1 cellular context compared by ENCODE assay signal in the genomic region with DNA sequence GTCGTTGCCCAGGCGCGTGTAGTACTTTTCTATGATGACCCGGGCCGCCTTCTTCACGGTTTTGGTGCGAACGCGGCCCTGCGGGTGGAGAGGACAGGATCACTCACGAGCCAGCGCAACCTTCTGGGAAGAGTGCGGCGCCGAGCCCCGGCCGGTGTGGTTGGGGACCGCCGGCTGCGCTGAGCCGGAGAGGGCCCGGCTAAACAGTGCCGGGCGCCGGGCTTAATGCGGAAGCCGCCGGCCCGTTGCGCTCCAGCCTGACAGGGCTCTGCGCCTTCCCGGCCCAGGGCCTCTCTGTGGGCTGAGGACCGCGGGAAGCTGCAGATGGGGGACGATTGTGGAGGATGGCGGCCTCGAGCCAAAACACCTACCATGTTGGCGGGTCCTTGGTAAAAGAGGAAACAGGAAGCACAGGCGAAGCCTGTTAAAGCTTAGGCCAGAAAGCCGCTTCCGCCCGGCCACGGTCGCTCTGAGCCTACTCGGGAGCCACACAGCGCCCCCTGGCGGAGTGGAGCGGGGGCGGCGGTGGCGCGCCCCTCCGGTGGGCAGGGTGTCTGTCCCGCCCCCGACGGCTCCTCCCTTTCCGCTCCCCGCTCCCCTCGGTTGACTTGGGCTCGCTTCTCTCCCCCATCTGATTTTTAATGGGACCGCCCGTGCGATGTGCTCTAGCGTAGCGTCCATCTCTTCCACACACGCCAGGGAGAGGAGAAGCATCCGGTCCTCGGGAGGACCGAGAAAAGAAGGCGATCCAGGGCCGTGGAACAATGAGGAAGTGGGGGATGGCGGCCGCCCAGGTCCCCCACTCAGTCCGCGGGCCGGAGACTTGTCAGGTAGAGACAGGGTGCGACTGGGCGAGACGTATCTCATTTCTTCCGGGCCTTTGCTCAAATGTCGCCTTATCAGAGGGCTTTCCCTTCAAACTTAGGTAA.
A peak's percentile ranks its signal among the peaks of the same experiment; 100 is the strongest.
TF ChIP-seq lines count a peak whose summit lies in the region.

RPS17 (minus strand) TSS at position 403 of the 929 bp plus-strand sequence; CDS start at position 374, 29 bp downstream.

TF ChIP-seq in K562, 482 proteins besides CTCF, POLR2A, EP300 and RAD21 (continued from another document and continues in another):
- no peak for TF ChIP-seq FOXP4 (CRISPR knock-in tag; IDR thresholded peaks at IDR 0.05; ENCODE audit: borderline replicate concordance)
- no peak for TF ChIP-seq ZSCAN32 (CRISPR knock-in tag; IDR thresholded peaks at IDR 0.05)
- TF ChIP-seq CAMTA2 (CRISPR knock-in tag; conservative IDR thresholded peaks at IDR 0.05) = 0 out of 2 replicates have a peak, but pooled peaks have one; percentile 20
- TF ChIP-seq SMARCB1 (IDR thresholded peaks at IDR 0.05; ENCODE audit: insufficient read length, low read depth) = no peak
- TF ChIP-seq HINFP (tag; conservative IDR thresholded peaks at IDR 0.05; ENCODE audit: low read depth) = peak; percentile 97
- TF ChIP-seq JUNB (CRISPR knock-in tag; conservative IDR thresholded peaks at IDR 0.05) = no peak
- TF ChIP-seq, protein P1, sequence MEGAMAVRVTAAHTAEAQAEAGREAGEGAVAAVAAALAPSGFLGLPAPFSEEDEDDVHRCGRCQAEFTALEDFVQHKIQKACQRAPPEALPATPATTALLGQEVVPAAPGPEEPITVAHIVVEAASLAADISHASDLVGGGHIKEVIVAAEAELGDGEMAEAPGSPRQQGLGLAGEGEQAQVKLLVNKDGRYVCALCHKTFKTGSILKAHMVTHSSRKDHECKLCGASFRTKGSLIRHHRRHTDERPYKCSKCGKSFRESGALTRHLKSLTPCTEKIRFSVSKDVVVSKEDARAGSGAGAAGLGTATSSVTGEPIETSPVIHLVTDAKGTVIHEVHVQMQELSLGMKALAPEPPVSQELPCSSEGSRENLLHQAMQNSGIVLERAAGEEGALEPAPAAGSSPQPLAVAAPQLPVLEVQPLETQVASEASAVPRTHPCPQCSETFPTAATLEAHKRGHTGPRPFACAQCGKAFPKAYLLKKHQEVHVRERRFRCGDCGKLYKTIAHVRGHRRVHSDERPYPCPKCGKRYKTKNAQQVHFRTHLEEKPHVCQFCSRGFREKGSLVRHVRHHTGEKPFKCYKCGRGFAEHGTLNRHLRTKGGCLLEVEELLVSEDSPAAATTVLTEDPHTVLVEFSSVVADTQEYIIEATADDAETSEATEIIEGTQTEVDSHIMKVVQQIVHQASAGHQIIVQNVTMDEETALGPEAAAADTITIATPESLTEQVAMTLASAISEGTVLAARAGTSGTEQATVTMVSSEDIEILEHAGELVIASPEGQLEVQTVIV (CRISPR knock-in tag; IDR thresholded peaks at IDR 0.05; ENCODE audit: borderline replicate concordance) = 0 out of 2 replicates have a peak, but pooled peaks have one; percentile 32
- TF ChIP-seq MEF2D (tag; conservative IDR thresholded peaks at IDR 0.05; ENCODE audit: low read depth) = no peak
- TF ChIP-seq NR1H2 (CRISPR knock-in tag; IDR thresholded peaks at IDR 0.05) = no peak
- TF ChIP-seq ETV1 (tag; conservative IDR thresholded peaks at IDR 0.05; ENCODE audit: low read depth) = peak; percentile 93
- peak; percentile 6; the same call in 1 of the 2 replicates for TF ChIP-seq CBFA2T3 (IDR thresholded peaks at IDR 0.05)
- TF ChIP-seq TAF1 (IDR thresholded peaks at IDR 0.05; ENCODE audit: control insufficient read depth, extremely low read depth, insufficient read depth, low read length, severe bottlenecking) = peak; percentile 98
- TF ChIP-seq, protein P2, sequence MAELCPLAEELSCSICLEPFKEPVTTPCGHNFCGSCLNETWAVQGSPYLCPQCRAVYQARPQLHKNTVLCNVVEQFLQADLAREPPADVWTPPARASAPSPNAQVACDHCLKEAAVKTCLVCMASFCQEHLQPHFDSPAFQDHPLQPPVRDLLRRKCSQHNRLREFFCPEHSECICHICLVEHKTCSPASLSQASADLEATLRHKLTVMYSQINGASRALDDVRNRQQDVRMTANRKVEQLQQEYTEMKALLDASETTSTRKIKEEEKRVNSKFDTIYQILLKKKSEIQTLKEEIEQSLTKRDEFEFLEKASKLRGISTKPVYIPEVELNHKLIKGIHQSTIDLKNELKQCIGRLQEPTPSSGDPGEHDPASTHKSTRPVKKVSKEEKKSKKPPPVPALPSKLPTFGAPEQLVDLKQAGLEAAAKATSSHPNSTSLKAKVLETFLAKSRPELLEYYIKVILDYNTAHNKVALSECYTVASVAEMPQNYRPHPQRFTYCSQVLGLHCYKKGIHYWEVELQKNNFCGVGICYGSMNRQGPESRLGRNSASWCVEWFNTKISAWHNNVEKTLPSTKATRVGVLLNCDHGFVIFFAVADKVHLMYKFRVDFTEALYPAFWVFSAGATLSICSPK (IDR thresholded peaks at IDR 0.05; ENCODE audit: borderline replicate concordance) = no peak
- peak; percentile 57; the same call in 1 of the 2 replicates for TF ChIP-seq POLR2AphosphoS2 (IDR thresholded peaks at IDR 0.05; ENCODE audit: low read length)
- no peak for TF ChIP-seq HMG20A (CRISPR knock-in tag; conservative IDR thresholded peaks at IDR 0.05)
- peak; percentile 84 to 98 for TF ChIP-seq FOXK2 (conservative IDR thresholded peaks at IDR 0.05 in 1 of 2, IDR thresholded peaks at IDR 0.05 in 1 of 2; ENCODE audit: low read depth in 2 of 2)
- peak; percentile 95 for TF ChIP-seq PRPF4 (IDR thresholded peaks at IDR 0.05; ENCODE audit: insufficient read depth, low read depth, low read length, poor library complexity, severe bottlenecking)
- no peak for TF ChIP-seq STAG1 (CRISPR knock-in tag; IDR thresholded peaks at IDR 0.05; ENCODE audit: borderline replicate concordance)
- TF ChIP-seq TFE3 (CRISPR knock-in tag; IDR thresholded peaks at IDR 0.05) = no peak
- TF ChIP-seq ZNF764 (CRISPR knock-in tag; IDR thresholded peaks at IDR 0.05; ENCODE audit: low read depth) = no peak
- peak; percentile 89 for TF ChIP-seq FIP1L1 (IDR thresholded peaks at IDR 0.05; ENCODE audit: low read depth, low read length, poor library complexity, severe bottlenecking)
- peak; percentile 97 for TF ChIP-seq PCBP1 (IDR thresholded peaks at IDR 0.05; ENCODE audit: low read depth, low read length, poor library complexity, severe bottlenecking)
- peak; percentile 99 for TF ChIP-seq RBM22 (IDR thresholded peaks at IDR 0.05; ENCODE audit: low read depth, low read length, poor library complexity, severe bottlenecking)
- TF ChIP-seq ATF6 (CRISPR knock-in tag; IDR thresholded peaks at IDR 0.05) = peak; percentile 5; the same call in 1 of the 2 replicates
- TF ChIP-seq, protein P3, sequence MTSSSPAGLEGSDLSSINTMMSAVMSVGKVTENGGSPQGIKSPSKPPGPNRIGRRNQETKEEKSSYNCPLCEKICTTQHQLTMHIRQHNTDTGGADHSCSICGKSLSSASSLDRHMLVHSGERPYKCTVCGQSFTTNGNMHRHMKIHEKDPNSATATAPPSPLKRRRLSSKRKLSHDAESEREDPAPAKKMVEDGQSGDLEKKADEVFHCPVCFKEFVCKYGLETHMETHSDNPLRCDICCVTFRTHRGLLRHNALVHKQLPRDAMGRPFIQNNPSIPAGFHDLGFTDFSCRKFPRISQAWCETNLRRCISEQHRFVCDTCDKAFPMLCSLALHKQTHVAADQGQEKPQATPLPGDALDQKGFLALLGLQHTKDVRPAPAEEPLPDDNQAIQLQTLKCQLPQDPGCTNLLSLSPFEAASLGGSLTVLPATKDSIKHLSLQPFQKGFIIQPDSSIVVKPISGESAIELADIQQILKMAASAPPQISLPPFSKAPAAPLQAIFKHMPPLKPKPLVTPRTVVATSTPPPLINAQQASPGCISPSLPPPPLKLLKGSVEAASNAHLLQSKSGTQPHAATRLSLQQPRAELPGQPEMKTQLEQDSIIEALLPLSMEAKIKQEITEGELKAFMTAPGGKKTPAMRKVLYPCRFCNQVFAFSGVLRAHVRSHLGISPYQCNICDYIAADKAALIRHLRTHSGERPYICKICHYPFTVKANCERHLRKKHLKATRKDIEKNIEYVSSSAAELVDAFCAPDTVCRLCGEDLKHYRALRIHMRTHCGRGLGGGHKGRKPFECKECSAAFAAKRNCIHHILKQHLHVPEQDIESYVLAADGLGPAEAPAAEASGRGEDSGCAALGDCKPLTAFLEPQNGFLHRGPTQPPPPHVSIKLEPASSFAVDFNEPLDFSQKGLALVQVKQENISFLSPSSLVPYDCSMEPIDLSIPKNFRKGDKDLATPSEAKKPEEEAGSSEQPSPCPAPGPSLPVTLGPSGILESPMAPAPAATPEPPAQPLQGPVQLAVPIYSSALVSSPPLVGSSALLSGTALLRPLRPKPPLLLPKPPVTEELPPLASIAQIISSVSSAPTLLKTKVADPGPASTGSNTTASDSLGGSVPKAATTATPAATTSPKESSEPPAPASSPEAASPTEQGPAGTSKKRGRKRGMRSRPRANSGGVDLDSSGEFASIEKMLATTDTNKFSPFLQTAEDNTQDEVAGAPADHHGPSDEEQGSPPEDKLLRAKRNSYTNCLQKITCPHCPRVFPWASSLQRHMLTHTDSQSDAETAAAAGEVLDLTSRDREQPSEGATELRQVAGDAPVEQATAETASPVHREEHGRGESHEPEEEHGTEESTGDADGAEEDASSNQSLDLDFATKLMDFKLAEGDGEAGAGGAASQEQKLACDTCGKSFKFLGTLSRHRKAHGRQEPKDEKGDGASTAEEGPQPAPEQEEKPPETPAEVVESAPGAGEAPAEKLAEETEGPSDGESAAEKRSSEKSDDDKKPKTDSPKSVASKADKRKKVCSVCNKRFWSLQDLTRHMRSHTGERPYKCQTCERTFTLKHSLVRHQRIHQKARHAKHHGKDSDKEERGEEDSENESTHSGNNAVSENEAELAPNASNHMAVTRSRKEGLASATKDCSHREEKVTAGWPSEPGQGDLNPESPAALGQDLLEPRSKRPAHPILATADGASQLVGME (CRISPR knock-in tag; IDR thresholded peaks at IDR 0.05) = no peak; the same call in 1 of the 2 replicates
